Comparison of ENCODE assay signal across 29 cellular contexts in genomic region chrX:13485167-13485566, GRCh38.
DNase-seq lines count a peak whose midpoint lies in the region; ATAC-seq, FAIRE-seq and TF ChIP-seq lines count a peak whose summit lies in the region.
"Had no signal": no experiment of that assay in that cellular context is flagged by ENCODE, and none has a peak within 500 bp of the region (broad histone marks: within the 10 kb centered on the region; RNA-seq: fewer than 3 reads in every experiment).

No MANE protein-coding gene starts in this region.

- H3K4me1 Mint-ChIP-seq in MCF 10A (ENCODE audit: insufficient read depth, unreplicated experiment): peaks cover 36% of the 10 kb centered on the region

- H3K9ac ChIP-seq in mesenchymal stem cell (ENCODE audit: low read length): no peak overlapping the region
- H3K9ac ChIP-seq: KMS-11 had no signal

- H3K9me3 ChIP-seq in breast epithelium: no peaks in the 10 kb centered on the region
- no peaks in the 10 kb centered on the region for H3K9me3 ChIP-seq in mesenchymal stem cell (ENCODE audit: control insufficient read depth, low read length)
- no peaks in the 10 kb centered on the region for H3K9me3 ChIP-seq in upper lobe of right lung
- H3K9me3 ChIP-seq: lower lobe of right lung, psoas muscle, thoracic aorta had no signal

- H3K27me3 ChIP-seq in breast epithelium: peaks cover 0 to 26% of the 10 kb centered on the region in 2 donors
- H3K27me3 ChIP-seq in bronchial epithelial cell (ENCODE audit: control insufficient read depth, insufficient read depth, low read length): no peaks in the 10 kb centered on the region
- H3K27me3 ChIP-seq in mesenchymal stem cell (ENCODE audit: control insufficient read depth in 1 of 2, insufficient read depth in 1 of 2, low read length in 2 of 2): peaks cover 0 to 11% of the 10 kb centered on the region in 2 experiments
- no peaks in the 10 kb centered on the region for H3K27me3 ChIP-seq in upper lobe of right lung

- no peaks in the 10 kb centered on the region for H3K9me3 Mint-ChIP-seq in MCF 10A (ENCODE audit: unreplicated experiment)
- H3K9me3 Mint-ChIP-seq: activated CD8-positive, alpha-beta T cell treated with anti-CD3 and anti-CD28 coated beads for 36 hours; stimulated activated naive CD8-positive, alpha-beta T cell treated with anti-CD3 and anti-CD28 coated beads, Interleukin-15, Interleukin-2, amounts not matched to agents 100 ng/mL and 50 ng/mL, for 24 hours had no signal

- no TSS peak for BruUV-seq in MCF 10A (replicated peaks; lab: Mats Ljungman, UMichigan)

- no peak overlapping the region for H3K27ac ChIP-seq in breast epithelium
- H3K27ac ChIP-seq in mesenchymal stem cell (ENCODE audit: low read length, poor library complexity, severe bottlenecking): no peak overlapping the region
- no peak overlapping the region for H3K27ac ChIP-seq in upper lobe of right lung
- H3K27ac ChIP-seq: KMS-11, lower lobe of right lung, psoas muscle had no signal

- no peak overlapping the region for H4K8ac ChIP-seq in mesenchymal stem cell (ENCODE audit: low read length)

- peak overlapping the region; percentile 6 for H3K27ac Mint-ChIP-seq in MCF 10A (ENCODE audit: low read depth, unreplicated experiment)
- H3K27ac Mint-ChIP-seq: activated CD8-positive, alpha-beta T cell treated with anti-CD3 and anti-CD28 coated beads for 36 hours; activated naive CD8-positive, alpha-beta T cell; CD4-positive, CD25-positive, alpha-beta regulatory T cell; stimulated activated naive CD8-positive, alpha-beta T cell treated with anti-CD3 and anti-CD28 coated beads, Interleukin-15, Interleukin-2, amounts not matched to agents 100 ng/mL and 50 ng/mL, for 24 hours had no signal

- H2BK5ac ChIP-seq in mesenchymal stem cell (ENCODE audit: low read depth, low read length, poor library complexity, severe bottlenecking): no peak overlapping the region

- no peak overlapping the region for H3K18ac ChIP-seq in mesenchymal stem cell (ENCODE audit: low read depth in 1 of 2, low read length in 2 of 2)

- H3K4me3 ChIP-seq in breast epithelium (no peak overlapping the region), bronchial epithelial cell (ENCODE audit: low read depth, low read length) (no peak overlapping the region), mesenchymal stem cell (ENCODE audit: insufficient read depth in 1 of 2, low read depth in 1 of 2, low read length in 2 of 2) (no peak overlapping the region), upper lobe of right lung (no peak overlapping the region)
- H3K4me3 ChIP-seq: lower lobe of right lung, psoas muscle, thoracic aorta had no signal

- TF ChIP-seq CTCF in MCF 10A (IDR thresholded peaks at IDR 0.05; ENCODE audit: unreplicated experiment): no peak
- TF ChIP-seq CTCF in breast epithelium (IDR thresholded peaks at IDR 0.05): no peak
- no peak for TF ChIP-seq CTCF in bronchial epithelial cell (IDR thresholded peaks at IDR 0.05; ENCODE audit: insufficient read depth, low read length, severe bottlenecking)
- no peak for TF ChIP-seq CTCF in upper lobe of right lung (IDR thresholded peaks at IDR 0.05)

- DNase-seq in MCF 10A (ENCODE audit: unreplicated experiment): no peak
- no peak for DNase-seq in breast epithelium (ENCODE audit: low spot score in 2 of 2)
- DNase-seq in bronchial epithelial cell (ENCODE audit: low read depth): peak; percentile 33
- no peak for DNase-seq in mesenchymal stem cell
- DNase-seq in upper lobe of right lung: no peak
- no peak for DNase-seq in inferior parietal cortex (ENCODE audit: extremely low spot score)
- DNase-seq: 8988T; activated CD4-positive, alpha-beta T cell treated with anti-CD3 and anti-CD28 coated beads for 1 hour; activated CD8-positive, alpha-beta T cell treated with anti-CD3 and anti-CD28 coated beads for 36 hours; aorta; caudate nucleus; CD4-positive, CD25-positive, alpha-beta regulatory T cell; cortex of kidney; DMS53; lower lobe of right lung; NCI-H774; psoas muscle; T-helper 2 cell had no signal

- H3K4me3 Mint-ChIP-seq in MCF 10A (ENCODE audit: unreplicated experiment): no peak overlapping the region
- H3K4me3 Mint-ChIP-seq: activated CD8-positive, alpha-beta T cell treated with anti-CD3 and anti-CD28 coated beads for 36 hours; activated naive CD8-positive, alpha-beta T cell; CD4-positive, CD25-positive, alpha-beta regulatory T cell; stimulated activated naive CD8-positive, alpha-beta T cell treated with anti-CD3 and anti-CD28 coated beads, Interleukin-15, Interleukin-2, amounts not matched to agents 100 ng/mL and 50 ng/mL, for 24 hours had no signal

- no peak overlapping the region for H2AFZ ChIP-seq in mesenchymal stem cell (ENCODE audit: low read depth, low read length)

- no peak overlapping the region for H3K4me2 ChIP-seq in mesenchymal stem cell (ENCODE audit: low read length, poor library complexity, severe bottlenecking)
- H3K4me2 ChIP-seq: KMS-11 had no signal

- WGBS in mesenchymal stem cell: no CpG with 5 or more reads among the region's 2 CpGs

- H2AK5ac ChIP-seq in mesenchymal stem cell (ENCODE audit: low read length, severe bottlenecking): peak overlapping the region; percentile 59

- H3K27me3 Mint-ChIP-seq in MCF 10A (ENCODE audit: insufficient read depth, unreplicated experiment): peaks cover 14% of the 10 kb centered on the region
- H3K27me3 Mint-ChIP-seq: activated CD8-positive, alpha-beta T cell treated with anti-CD3 and anti-CD28 coated beads for 36 hours; activated naive CD8-positive, alpha-beta T cell; CD4-positive, CD25-positive, alpha-beta regulatory T cell; stimulated activated naive CD8-positive, alpha-beta T cell treated with anti-CD3 and anti-CD28 coated beads, Interleukin-15, Interleukin-2, amounts not matched to agents 100 ng/mL and 50 ng/mL, for 24 hours had no signal

- no peak overlapping the region for H3K4ac ChIP-seq in mesenchymal stem cell (ENCODE audit: low read depth in 1 of 2, low read length in 2 of 2)

- FAIRE-seq in bronchial epithelial cell (lab: Jason Lieb, UNC): no peak
- FAIRE-seq: G401.6, H1, islet of Langerhans had no signal

- ATAC-seq in upper lobe of right lung: peak; percentile 45
- ATAC-seq in GM21390 (IDR thresholded peaks at IDR 0.05; ENCODE audit: unreplicated experiment): no peak
- no peak for ATAC-seq in HG02870 (IDR thresholded peaks at IDR 0.05; ENCODE audit: unreplicated experiment)
- ATAC-seq: activated CD8-positive, alpha-beta T cell treated with anti-CD3 and anti-CD28 coated beads for 36 hours; lower lobe of right lung; psoas muscle; Right ventricle myocardium inferior; SK-N-SH treated with all-trans-retinoic acid at 6 μM for 48 hours had no signal

- intact Hi-C loops in MCF 10A (cut with micrococcal nuclease): loop anchor here (5.0 kb wide), 2 partner anchors 108 to 203 kb away; no protein-coding TSS in a partner anchor
- intact Hi-C loops in breast epithelium (cut with DNase I; ENCODE audit: low total_unique reads): no loop called here
- intact Hi-C loops in upper lobe of right lung (cut with DNase I): loop anchor here (10.0 kb wide), 1 partner anchor 530 kb away; no protein-coding TSS in a partner anchor

- H3K36me3 Mint-ChIP-seq in MCF 10A (ENCODE audit: insufficient read depth, unreplicated experiment): no peaks in the 10 kb centered on the region
- H3K36me3 Mint-ChIP-seq: activated naive CD8-positive, alpha-beta T cell; CD4-positive, CD25-positive, alpha-beta regulatory T cell had no signal

- no peak overlapping the region for H4K91ac ChIP-seq in mesenchymal stem cell (ENCODE audit: low read length)

- no peaks in the 10 kb centered on the region for H3K79me1 ChIP-seq in mesenchymal stem cell (replicated peaks; ENCODE audit: low read length, poor library complexity, severe bottlenecking)

- H3K36me3 ChIP-seq in breast epithelium (no peaks in the 10 kb centered on the region), bronchial epithelial cell (ENCODE audit: control insufficient read depth, insufficient read depth, low read length) (no peaks in the 10 kb centered on the region), mesenchymal stem cell (ENCODE audit: control insufficient read depth in 1 of 2, insufficient read depth in 2 of 2, low read depth in 1 of 2, low read length in 2 of 2) (no peaks in the 10 kb centered on the region), upper lobe of right lung (no peaks in the 10 kb centered on the region)
- H3K36me3 ChIP-seq: lower lobe of right lung, thoracic aorta had no signal

- CTCF ChIA-PET in MCF 10A (lab: Yijun Ruan, JAX): interaction anchor here (0.6 to 2.6 kb wide), 5 partner anchors 22 to 584 kb away, joined by 3 to 31 read pairs (median 4); no protein-coding TSS in a partner anchor

- TF ChIP-seq POLR2A in breast epithelium (IDR thresholded peaks at IDR 0.05): no peak

- H2BK120ac ChIP-seq in mesenchymal stem cell (ENCODE audit: low read depth, low read length): no peak overlapping the region

- no peak overlapping the region for H3K14ac ChIP-seq in mesenchymal stem cell (ENCODE audit: low read length in 2 of 2)

- POLR2A ChIA-PET in MCF 10A (lab: Yijun Ruan, JAX): interaction anchor here (0.6 to 1.3 kb wide), 2 partner anchors 49 to 53 kb away, joined by 3 to 4 read pairs; no protein-coding TSS in a partner anchor

- peak overlapping the region in 1 of 2 experiments; percentile 31 for H2BK12ac ChIP-seq in mesenchymal stem cell (ENCODE audit: low read length in 2 of 2)

- H2BK15ac ChIP-seq in mesenchymal stem cell (ENCODE audit: low read depth, poor library complexity, severe bottlenecking): no peak overlapping the region

- H3K4me1 ChIP-seq in breast epithelium (no peaks in the 10 kb centered on the region), mesenchymal stem cell (ENCODE audit: control insufficient read depth, insufficient read depth, low read depth, low read length) (no peaks in the 10 kb centered on the region), upper lobe of right lung (peaks cover 2% of the 10 kb centered on the region)

- H3K23ac ChIP-seq in mesenchymal stem cell (ENCODE audit: low read length in 2 of 2): no peak overlapping the region
